Comparison of ENCODE assay signal across 22 cellular contexts in the genomic region with DNA sequence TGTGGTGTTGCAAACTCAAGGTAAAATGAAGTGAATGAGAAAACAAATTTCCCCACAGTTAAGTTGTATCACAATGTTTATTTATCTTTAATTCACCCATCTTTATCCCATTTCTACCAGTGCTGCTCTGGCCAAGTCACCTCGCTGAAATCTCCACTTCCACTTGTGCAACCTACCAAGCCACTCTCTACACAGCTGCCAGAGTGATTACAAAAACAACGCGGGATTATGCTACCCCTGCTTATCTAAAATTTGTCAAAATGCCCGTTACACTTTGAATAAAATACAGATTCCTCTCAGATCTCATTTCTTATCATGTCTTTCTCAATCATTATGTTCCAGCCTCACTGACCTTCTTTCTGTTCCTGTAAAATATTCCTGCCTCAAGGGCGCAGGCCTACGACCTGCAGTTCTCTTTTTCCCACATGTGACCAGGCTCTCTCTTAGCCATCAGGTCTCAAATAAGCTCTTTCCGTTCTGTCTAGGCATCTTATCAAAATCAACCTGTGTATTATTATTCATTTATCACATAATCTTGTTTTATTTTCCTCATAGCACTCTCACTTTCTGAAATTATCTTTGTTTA.
DNase-seq lines count a peak whose midpoint lies in the region; ATAC-seq and TF ChIP-seq lines count a peak whose summit lies in the region.
"Had no signal": no experiment of that assay in that cellular context is flagged by ENCODE, and none has a peak within 500 bp of the region (broad histone marks: within the 10 kb centered on the region; RNA-seq: fewer than 3 reads in every experiment).

No MANE protein-coding gene starts in this region.

- H3K4me1 ChIP-seq in left ventricle myocardium inferior (no peaks in the 10 kb centered on the region), right cardiac atrium (ENCODE audit: control insufficient read depth, insufficient read depth, low read length) (no peaks in the 10 kb centered on the region), uterus (no peaks in the 10 kb centered on the region), HAP-1 (peaks cover 3% of the 10 kb centered on the region; the same call in 1 of the 2 replicates)
- H3K4me1 ChIP-seq: BE2C had no signal

- H3K4me3 ChIP-seq in left ventricle myocardium inferior (no peak overlapping the region), right cardiac atrium (ENCODE audit: low read length) (no peak overlapping the region), uterus (no peak overlapping the region), HAP-1 (no peak overlapping the region)
- H3K4me3 ChIP-seq: GM23338 had no signal

- no peaks in the 10 kb centered on the region for H3K4me1 Mint-ChIP-seq in stimulated activated memory B cell treated with anti-CD40 and anti-IgM and Interleukin-4, amounts not matched to agents 10 μg/mL and 1 μg/mL and 100 μg/mL, for 72 hours
- H3K4me1 Mint-ChIP-seq: CD4-positive, CD25-positive, alpha-beta regulatory T cell had no signal

- no peak overlapping the region for H3K27ac ChIP-seq in left ventricle myocardium inferior (replicated peaks)
- no peak overlapping the region for H3K27ac ChIP-seq in right cardiac atrium (ENCODE audit: low read length)
- peak overlapping the region; percentile 22 to 51 for H3K27ac ChIP-seq in uterus

- no peaks in the 10 kb centered on the region for H3K9me3 Mint-ChIP-seq in stimulated activated memory B cell treated with anti-CD40 and anti-IgM and Interleukin-4, amounts not matched to agents 10 μg/mL and 1 μg/mL and 100 μg/mL, for 72 hours
- H3K9me3 Mint-ChIP-seq: GM23338 had no signal

- H3K36me3 Mint-ChIP-seq in stimulated activated memory B cell treated with anti-CD40 and anti-IgM and Interleukin-4, amounts not matched to agents 10 μg/mL and 1 μg/mL and 100 μg/mL, for 72 hours: no peaks in the 10 kb centered on the region
- H3K36me3 Mint-ChIP-seq: CD4-positive, CD25-positive, alpha-beta regulatory T cell; IgD-negative memory B cell had no signal

- no peak for TF ChIP-seq POLR2A in uterus (IDR thresholded peaks at IDR 0.05)

- no peak overlapping the region for H3K4me3 Mint-ChIP-seq in stimulated activated memory B cell treated with anti-CD40 and anti-IgM and Interleukin-4, amounts not matched to agents 10 μg/mL and 1 μg/mL and 100 μg/mL, for 72 hours
- H3K4me3 Mint-ChIP-seq: CD4-positive, CD25-positive, alpha-beta regulatory T cell; GM23338; IgD-negative memory B cell had no signal

- H3K27me3 ChIP-seq in left ventricle myocardium inferior (ENCODE audit: low read depth): no peaks in the 10 kb centered on the region
- H3K27me3 ChIP-seq in right cardiac atrium (ENCODE audit: control insufficient read depth, insufficient read depth): no peaks in the 10 kb centered on the region
- no peaks in the 10 kb centered on the region for H3K27me3 ChIP-seq in uterus
- no peaks in the 10 kb centered on the region for H3K27me3 ChIP-seq in HAP-1 (ENCODE audit: low read depth)
- H3K27me3 ChIP-seq: BE2C had no signal

- WGBS in right cardiac atrium: 56% methylated on average over 7 of the region's 7 CpGs

- no peaks in the 10 kb centered on the region for H3K27me3 Mint-ChIP-seq in stimulated activated memory B cell treated with anti-CD40 and anti-IgM and Interleukin-4, amounts not matched to agents 10 μg/mL and 1 μg/mL and 100 μg/mL, for 72 hours

- H3K27ac Mint-ChIP-seq in stimulated activated memory B cell treated with anti-CD40 and anti-IgM and Interleukin-4, amounts not matched to agents 10 μg/mL and 1 μg/mL and 100 μg/mL, for 72 hours: no peak overlapping the region
- H3K27ac Mint-ChIP-seq: CD4-positive, CD25-positive, alpha-beta regulatory T cell; GM23338; IgD-negative memory B cell had no signal

- intact Hi-C loops in Right ventricle myocardium superior (cut with DNase I): no loop called here
- intact Hi-C loops in left ventricle myocardium inferior (cut with micrococcal nuclease): no loop called here
- intact Hi-C loops in right cardiac atrium (cut with DNase I): no loop called here
- intact Hi-C loops in uterus (cut with DNase I; ENCODE audit: low total_unique reads): no loop called here

- no peaks in the 10 kb centered on the region for H3K9me3 ChIP-seq in left ventricle myocardium inferior (replicated peaks)
- H3K9me3 ChIP-seq in right cardiac atrium (ENCODE audit: control insufficient read depth, low read length): no peaks in the 10 kb centered on the region
- no peaks in the 10 kb centered on the region for H3K9me3 ChIP-seq in uterus
- no peaks in the 10 kb centered on the region for H3K9me3 ChIP-seq in HAP-1
- H3K9me3 ChIP-seq: BE2C had no signal

- DNase-seq in Right ventricle myocardium superior (no peak), left ventricle myocardium inferior (no peak), fibroblast of peridontal ligament (ENCODE audit: extremely low read depth) (peak; percentile 21), right cardiac atrium (peak in 1 of 3 donors; percentile 26), uterus (no peak), HAP-1 (ENCODE audit: low spot score in 2 of 2) (no peak), amniotic stem cell (lab: John Stamatoyannopoulos, UW) (no peak)
- DNase-seq: BE2C; CD4-positive, CD25-positive, alpha-beta regulatory T cell; COR-L47; GDM1; Karpas-422; NCI-H1092 treated with DMSO at 0.1 percent for 48 hours; NCI-H146; NCI-H2029 treated with DMSO at 0.1 percent for 48 hours; NCI-H2171; NCI-H446; NCI-H69; SHP77 had no signal

- in situ Hi-C loops in HAP-1 (cut with MboI; ENCODE audit: low sequenced_read_pairs): no loop called here

- H3K36me3 ChIP-seq in left ventricle myocardium inferior: no peaks in the 10 kb centered on the region
- no peaks in the 10 kb centered on the region for H3K36me3 ChIP-seq in uterus
- no peaks in the 10 kb centered on the region for H3K36me3 ChIP-seq in HAP-1 (replicated peaks)
- H3K36me3 ChIP-seq: BE2C had no signal

- ATAC-seq in Right ventricle myocardium superior (ENCODE audit: poor library complexity) (peak; percentile 87), right cardiac atrium (peak; percentile 68 to 85)
- no peak for ATAC-seq in stimulated activated memory B cell treated with anti-CD40 and anti-IgM and Interleukin-4, amounts not matched to agents 10 μg/mL and 1 μg/mL and 100 μg/mL, for 72 hours
- ATAC-seq: GM23338 had no signal

- TF ChIP-seq CTCF in left ventricle myocardium inferior (IDR thresholded peaks at IDR 0.05; ENCODE audit: borderline replicate concordance) (no peak), uterus (IDR thresholded peaks at IDR 0.05) (no peak)

Comparison
In these comparisons a context has a peak if more than half of its experiments do, and no peak if none do; other contexts are left out.
1. H3K27ac ChIP-seq: peak in uterus (2 of 2); none in left ventricle myocardium inferior (single experiment) and right cardiac atrium (single experiment).